ENCODE assay signal across 8 cellular contexts in the genomic region with DNA sequence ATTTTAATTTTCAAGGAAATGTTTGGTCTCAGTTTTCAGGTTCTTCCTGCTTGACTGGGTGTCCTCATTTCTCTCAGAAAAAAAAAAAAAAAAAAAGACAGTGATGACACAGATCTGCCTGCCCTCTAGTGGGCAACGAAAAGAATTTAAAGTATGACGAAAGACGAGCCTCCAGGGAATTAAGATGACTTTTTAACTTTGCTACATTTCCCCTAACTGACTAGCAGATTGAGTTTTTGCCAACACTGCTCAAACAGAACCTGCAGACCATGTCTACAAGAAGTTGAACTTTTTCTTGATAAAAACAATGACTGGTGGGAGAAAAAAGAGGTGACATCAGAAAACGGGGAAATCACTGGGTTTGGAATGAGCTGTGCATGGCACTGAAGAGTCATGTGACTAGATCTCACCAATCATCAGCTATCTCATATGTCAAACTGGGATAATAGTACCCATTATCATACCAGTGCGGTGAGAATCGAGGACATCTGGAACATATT. TPM values are rescaled to one million over a fixed set of nuclear protein-coding genes. Genes with fewer than 3 reads are reported as not detected.
DNase-seq lines count a peak whose midpoint lies in the region; ATAC-seq and TF ChIP-seq lines count a peak whose summit lies in the region.

No MANE protein-coding gene starts in this region.

- TF ChIP-seq POLR2A in lower leg skin (IDR thresholded peaks at IDR 0.05): no peak

- H3K4me2 ChIP-seq in fibroblast of lung (ENCODE audit: extremely low read depth, insufficient read depth, low read length): peak overlapping the region; percentile 7

- no peaks in the 10 kb centered on the region for H3K36me3 ChIP-seq in fibroblast of lung (ENCODE audit: control insufficient read depth, insufficient read depth, low read length)

- 18 to 22% methylated on average over 6 of the region's 6 CpGs for WGBS in lower leg skin, 2 donors

- H3K27me3 Mint-ChIP-seq in activated CD4-positive, alpha-beta T cell treated with anti-CD3 and anti-CD28 coated beads, Interleukin-2, amount 10 ng/mL, durations not matched to agents 24 days and 14 days: peaks cover 11% of the 10 kb centered on the region
- no peaks in the 10 kb centered on the region for H3K27me3 Mint-ChIP-seq in natural killer cell treated with Interleukin-12 subunit alpha and Interleukin-12 subunit beta and Interleukin-15 and Interleukin-18, amount 100 ng/mL, for 72 hours

- ATAC-seq in GM18873 (IDR thresholded peaks at IDR 0.05; ENCODE audit: low FRiP score, unreplicated experiment) (peak; percentile 54), HG03103 (IDR thresholded peaks at IDR 0.05; ENCODE audit: low read depth, unreplicated experiment) (peak; percentile 55)
- peak; percentile 74 to 82 for ATAC-seq in natural killer cell treated with Interleukin-12 subunit alpha and Interleukin-12 subunit beta and Interleukin-15 and Interleukin-18, amount 100 ng/mL, for 72 hours

- no peaks in the 10 kb centered on the region for H3K36me3 Mint-ChIP-seq in activated CD4-positive, alpha-beta T cell treated with anti-CD3 and anti-CD28 coated beads, Interleukin-2, amount 10 ng/mL, durations not matched to agents 24 days and 14 days (ENCODE audit: low read depth)
- no peaks in the 10 kb centered on the region for H3K36me3 Mint-ChIP-seq in natural killer cell treated with Interleukin-12 subunit alpha and Interleukin-12 subunit beta and Interleukin-15 and Interleukin-18, amount 100 ng/mL, for 72 hours

- H3K27ac ChIP-seq in fibroblast of lung (ENCODE audit: insufficient read depth, low read length): peak overlapping the region; percentile 14

- no peaks in the 10 kb centered on the region for H3K9me3 Mint-ChIP-seq in activated CD4-positive, alpha-beta T cell treated with anti-CD3 and anti-CD28 coated beads, Interleukin-2, amount 10 ng/mL, durations not matched to agents 24 days and 14 days
- H3K9me3 Mint-ChIP-seq in natural killer cell treated with Interleukin-12 subunit alpha and Interleukin-12 subunit beta and Interleukin-15 and Interleukin-18, amount 100 ng/mL, for 72 hours: no peaks in the 10 kb centered on the region

- H3K27me3 ChIP-seq in fibroblast of lung (ENCODE audit: control insufficient read depth, insufficient read depth, low read length): no peaks in the 10 kb centered on the region

- peak overlapping the region; percentile 74 for H3K27ac Mint-ChIP-seq in activated CD4-positive, alpha-beta T cell treated with anti-CD3 and anti-CD28 coated beads, Interleukin-2, amount 10 ng/mL, durations not matched to agents 24 days and 14 days
- H3K27ac Mint-ChIP-seq in natural killer cell treated with Interleukin-12 subunit alpha and Interleukin-12 subunit beta and Interleukin-15 and Interleukin-18, amount 100 ng/mL, for 72 hours: peak overlapping the region; percentile 46 to 85

- no peaks in the 10 kb centered on the region for H3K9me3 ChIP-seq in fibroblast of lung (ENCODE audit: control insufficient read depth, insufficient read depth, low read depth, low read length)

- no peaks in the 10 kb centered on the region for H3K79me2 ChIP-seq in fibroblast of lung (ENCODE audit: control insufficient read depth, insufficient read depth, low read length)

- peak; percentile 5 for DNase-seq in COR-L47 (lab: John Stamatoyannopoulos, UW)
- peak; percentile 29 for DNase-seq in NCI-H2227 treated with DMSO at 0.1 percent for 48 hours (lab: John Stamatoyannopoulos, UW)
- peak; percentile 80 for DNase-seq in activated CD4-positive, alpha-beta T cell treated with anti-CD3 and anti-CD28 coated beads, Interleukin-2, amount 10 ng/mL, durations not matched to agents 24 days and 14 days
- peak; percentile 77 to 89 for DNase-seq in fibroblast of lung (ENCODE audit: low read depth in 2 of 2)
- DNase-seq in natural killer cell treated with Interleukin-12 subunit alpha and Interleukin-12 subunit beta and Interleukin-15 and Interleukin-18, amount 100 ng/mL, for 72 hours (ENCODE audit: low spot score): peak; percentile 66
- DNase-seq in lower leg skin (ENCODE audit: low spot score in 2 of 2): no peak

- peak overlapping the region in 1 of 4 experiments; percentile 34 for H3K4me3 ChIP-seq in fibroblast of lung (replicated peaks in 1 of 4; ENCODE audit: control extremely low read depth in 1 of 4, insufficient read depth in 1 of 4, low read depth in 3 of 4, low read length in 4 of 4)
- H3K4me3 ChIP-seq in lower leg skin (ENCODE audit: low read depth, poor library complexity, severe bottlenecking): no peak overlapping the region

- H2AFZ ChIP-seq in fibroblast of lung (ENCODE audit: low read length): peak overlapping the region; percentile 74

- peaks cover 7% of the 10 kb centered on the region for H3K4me1 Mint-ChIP-seq in activated CD4-positive, alpha-beta T cell treated with anti-CD3 and anti-CD28 coated beads, Interleukin-2, amount 10 ng/mL, durations not matched to agents 24 days and 14 days
- peaks cover 5 to 8% of the 10 kb centered on the region in 2 donors for H3K4me1 Mint-ChIP-seq in natural killer cell treated with Interleukin-12 subunit alpha and Interleukin-12 subunit beta and Interleukin-15 and Interleukin-18, amount 100 ng/mL, for 72 hours (ENCODE audit: low read depth in 2 of 2)

- H4K20me1 ChIP-seq in fibroblast of lung (ENCODE audit: control insufficient read depth, extremely low read depth, insufficient read depth, low read length): no peaks in the 10 kb centered on the region

- no peak overlapping the region for H3K9ac ChIP-seq in fibroblast of lung (ENCODE audit: insufficient read depth, low read length)

- peak overlapping the region; percentile 68 for H3K4me3 Mint-ChIP-seq in activated CD4-positive, alpha-beta T cell treated with anti-CD3 and anti-CD28 coated beads, Interleukin-2, amount 10 ng/mL, durations not matched to agents 24 days and 14 days
- peak overlapping the region; percentile 69 for H3K4me3 Mint-ChIP-seq in natural killer cell treated with Interleukin-12 subunit alpha and Interleukin-12 subunit beta and Interleukin-15 and Interleukin-18, amount 100 ng/mL, for 72 hours

- peaks cover 9% of the 10 kb centered on the region for H3K4me1 ChIP-seq in fibroblast of lung (ENCODE audit: control insufficient read depth, extremely low read depth, insufficient read depth, low read length)

- TF ChIP-seq CTCF in fibroblast of lung (conservative IDR thresholded peaks at IDR 0.05 in 1 of 2, IDR thresholded peaks at IDR 0.05 in 1 of 2; ENCODE audit: low read depth in 1 of 2, low read length in 2 of 2): peak; percentile 54 to 56
- TF ChIP-seq CTCF in lower leg skin (IDR thresholded peaks at IDR 0.05): no peak

- intact Hi-C loops in activated CD4-positive, alpha-beta T cell treated with anti-CD3 and anti-CD28 coated beads, Interleukin-2, amount 10 ng/mL, durations not matched to agents 24 days and 14 days (cut with micrococcal nuclease): loop anchor here (1.0 kb wide), 4 partner anchors 197 to 547 kb away; a partner anchor contains a TSS
- intact Hi-C loops in lower leg skin (cut with DNase I; ENCODE audit: low total_unique reads): loop anchor here (10.0 kb wide), 1 partner anchor 376 kb away; no protein-coding TSS in a partner anchor

RNA-seq across cellular contexts. Expression of a gene that starts 40.8 kb away (rescaled TPM):
- 7.4 and 7.8 TPM in 2 replicates for total RNA-seq in activated CD4-positive, alpha-beta T cell treated with anti-CD3 and anti-CD28 coated beads, Interleukin-2, amount 10 ng/mL, durations not matched to agents 24 days and 14 days
- total RNA-seq in fibroblast of lung (under 0.01 TPM in 1 of 2 replicates, not detected in the other), lower leg skin (under 1 TPM in 1 of 4 donors, not detected in 3; 0.13 TPM)
- 0.01 TPM in 1 of 2 replicates, not detected in the other for polyA plus RNA-seq in fibroblast of lung
- not detected in 2 replicates for polyA plus RNA-seq in fibroblast of lung (2012)
- polyA minus RNA-seq in fibroblast of lung (ENCODE audit: low replicate concordance): not detected in 2 replicates
- total RNA-seq in natural killer cell treated with Interleukin-12 subunit alpha and Interleukin-12 subunit beta and Interleukin-15 and Interleukin-18, amount 100 ng/mL, for 72 hours: 100 to 1,000 TPM; 117 to 270 TPM

Comparison
In these comparisons a context has a peak if more than half of its experiments do, and no peak if none do; other contexts are left out.
1. DNase-seq: peak in COR-L47 (single experiment), NCI-H2227 treated with DMSO at 0.1 percent for 48 hours (single experiment), activated CD4-positive, alpha-beta T cell treated with anti-CD3 and anti-CD28 coated beads, Interleukin-2, amount 10 ng/mL, durations not matched to agents 24 days and 14 days (single experiment), fibroblast of lung (2 of 2) and natural killer cell treated with Interleukin-12 subunit alpha and Interleukin-12 subunit beta and Interleukin-15 and Interleukin-18, amount 100 ng/mL, for 72 hours (single experiment); none in lower leg skin (0 of 2).
2. CTCF ChIP-seq: peak in fibroblast of lung (2 of 2); none in lower leg skin (0 of 3).
3. RNA of a gene that starts 40.8 kb away (total RNA-seq): 117 to 270 TPM in natural killer cell treated with Interleukin-12 subunit alpha and Interleukin-12 subunit beta and Interleukin-15 and Interleukin-18, amount 100 ng/mL, for 72 hours; 7.4 to 7.8 TPM in activated CD4-positive, alpha-beta T cell treated with anti-CD3 and anti-CD28 coated beads, Interleukin-2, amount 10 ng/mL, durations not matched to agents 24 days and 14 days, 0.13 TPM in lower leg skin and under 0.01 TPM in fibroblast of lung; every median in the first group is over 10 times any median in the second.
4. Peak in every context shown above with its lines, with median percentiles within 50 percentile points of each other: ATAC-seq.